23 cellular contexts compared by ENCODE assay signal in genomic region chr15:60219841-60220240, GRCh38.
"Had no signal": no experiment of that assay in that cellular context is flagged by ENCODE, and none has a peak within 500 bp of the region (broad histone marks: within the 10 kb centered on the region; RNA-seq: fewer than 3 reads in every experiment).

No MANE protein-coding gene starts in this region.

- H3K27ac ChIP-seq: left ventricle myocardium inferior, ovary, skin epidermis, stomach, testis, thyroid gland, transverse colon, upper lobe of left lung had no signal

- ATAC-seq: naive thymus-derived CD4-positive, alpha-beta T cell; natural killer cell treated with Interleukin-12 subunit alpha and Interleukin-12 subunit beta and Interleukin-15 and Interleukin-18, amount 100 ng/mL, for 72 hours; right cardiac atrium; sciatic nerve; stimulated activated naive B cell treated with anti-CD40 and anti-IgM and Interleukin-4, amounts not matched to agents 10 μg/mL and 1 μg/mL and 100 μg/mL, for 72 hours; stimulated activated naive CD8-positive, alpha-beta T cell treated with anti-CD3 and anti-CD28 coated beads, Interleukin-15, Interleukin-2, amounts not matched to agents 100 U/mL and 50 U/mL, for 24 hours had no signal

- H3K9me3 ChIP-seq: left ventricle myocardium inferior, ovary, stomach, testis, thyroid gland, transverse colon, upper lobe of left lung had no signal

- H3K4me3 ChIP-seq: left ventricle myocardium inferior, lung, ovary, skin epidermis, stomach, testis, thyroid gland, transverse colon, upper lobe of left lung had no signal

- FAIRE-seq: keratinocyte had no signal

- H3K4me1 ChIP-seq: left ventricle myocardium inferior, stomach, testis, thyroid gland, transverse colon, upper lobe of left lung had no signal

- DNase-seq: hippocampal formation; left ventricle myocardium inferior; mesendoderm; naive thymus-derived CD4-positive, alpha-beta T cell; ovary; retina; right cardiac atrium; stimulated activated CD4-positive, alpha-beta T cell treated with anti-CD3 and anti-CD28 coated beads, Interleukin-12 subunit alpha, Interleukin-12 subunit beta, amount 100 ng/mL, for 4 hours; stimulated activated CD4-positive, alpha-beta T cell treated with anti-CD3 and anti-CD28 coated beads, Interleukin-15, amount 100 ng/mL, for 24 hours; stimulated activated CD4-positive, alpha-beta T cell treated with anti-CD3 and anti-CD28 coated beads, Interleukin-2, amount 100 ng/mL, for 24 hours; stimulated activated CD4-positive, alpha-beta T cell treated with anti-CD3 and anti-CD28 coated beads, Interleukin-4, amount 100 ng/mL, for 1 hour; stimulated activated naive B cell treated with anti-CD40 and anti-IgM and Interleukin-4, amounts not matched to agents 10 μg/mL and 1 μg/mL and 100 μg/mL, for 72 hours; stimulated activated naive CD8-positive, alpha-beta T cell treated with anti-CD3 and anti-CD28 coated beads, Interleukin-15, Interleukin-2, amounts not matched to agents 100 U/mL and 50 U/mL, for 24 hours; stomach; testis; thyroid gland; transverse colon; upper lobe of left lung had no signal
